In genomic region chr11:114368918-114369680, GRCh38 we compare ENCODE assay signal across 1 cellular context.
TF ChIP-seq lines count a peak whose summit lies in the region.

No MANE protein-coding gene starts in this region.

TF ChIP-seq in SK-N-SH treated with all-trans-retinoic acid at 6 μM for 48 hours, 23 proteins besides CTCF, POLR2A, EP300 and RAD21 (continued from another document):
- 0 out of 2 replicates have a peak, but pooled peaks have one; percentile 32 for TF ChIP-seq GLIS3 (CRISPR knock-in tag; IDR thresholded peaks at IDR 0.05)
- TF ChIP-seq CSRNP3 (CRISPR knock-in tag; IDR thresholded peaks at IDR 0.05): 0 out of 2 replicates have a peak, but pooled peaks have one; percentile 37
- no peak for TF ChIP-seq OSR1 (CRISPR knock-in tag; IDR thresholded peaks at IDR 0.05)
- TF ChIP-seq CREB5 (CRISPR knock-in tag; IDR thresholded peaks at IDR 0.05; ENCODE audit: low read depth): no peak
- no peak for TF ChIP-seq ARNTL (CRISPR knock-in tag; IDR thresholded peaks at IDR 0.05; ENCODE audit: borderline replicate concordance, low read depth)
- no peak for TF ChIP-seq ESRRG (CRISPR knock-in tag; IDR thresholded peaks at IDR 0.05)
